Comparison of ENCODE assay signal across 27 cellular contexts in the genomic region with DNA sequence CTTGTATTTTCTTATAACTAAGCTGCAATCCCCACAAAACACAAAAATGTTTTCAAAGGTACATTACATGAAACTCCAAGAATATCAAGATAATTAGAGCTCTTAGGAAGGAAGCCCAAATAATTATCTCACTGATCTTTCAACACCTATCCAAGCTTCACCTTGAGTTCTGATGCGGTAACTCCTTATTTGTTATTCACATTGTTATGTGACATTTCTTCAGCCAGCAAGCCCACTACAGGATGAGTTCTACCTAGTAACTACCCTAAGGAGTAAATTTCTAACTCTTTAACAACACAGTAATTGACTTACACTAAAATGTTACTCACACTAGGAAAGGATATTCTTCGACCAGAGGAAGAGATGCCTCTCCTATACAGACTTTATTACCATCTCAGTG. TPM values are rescaled to one million over a fixed set of nuclear protein-coding genes. Genes with fewer than 3 reads are reported as not detected.
A peak's percentile ranks its signal among the peaks of the same experiment; 100 is the strongest.
DNase-seq lines count a peak whose midpoint lies in the region; ATAC-seq, FAIRE-seq and TF ChIP-seq lines count a peak whose summit lies in the region.
"Had no signal": no experiment of that assay in that cellular context is flagged by ENCODE, and none has a peak within 500 bp of the region (broad histone marks: within the 10 kb centered on the region; RNA-seq: fewer than 3 reads in every experiment).

No MANE protein-coding gene starts in this region.

- no peak overlapping the region; the same call in 1 of the 2 replicates for H3K27ac ChIP-seq in HUES6 (ENCODE audit: low read depth, low read length)
- H3K27ac ChIP-seq in H1 (ENCODE audit: low read depth, low read length): peak overlapping the region; percentile 61; the same call in 1 of the 2 replicates
- H3K27ac ChIP-seq in iPS-20b (ENCODE audit: low read length): peak overlapping the region; percentile 63
- H3K27ac ChIP-seq in thyroid gland: peak overlapping the region; percentile 40 to 69 (median 58)
- H3K27ac ChIP-seq: SJSA1 had no signal

- H3K79me2 ChIP-seq in H1 (ENCODE audit: control insufficient read depth in 1 of 2, insufficient read depth in 2 of 2, low read length in 2 of 2): peaks cover 0 to 84% of the 10 kb centered on the region in 2 experiments; a peak in 3 of 4 replicates

- H3K9ac ChIP-seq in HUES6 (ENCODE audit: low read length) (no peak overlapping the region), H1 (replicated peaks in 1 of 4; ENCODE audit: extremely low read depth in 1 of 4, low read depth in 3 of 4, low read length in 3 of 4) (peak overlapping the region in 1 of 4 experiments; percentile 8; a peak in 1 of 7 replicates), iPS-20b (ENCODE audit: low read depth, low read length) (peak overlapping the region; percentile 70; the same call in 1 of the 2 replicates)

- no peak overlapping the region for H2AFZ ChIP-seq in H1 (ENCODE audit: low read length)

- no peaks in the 10 kb centered on the region for H3K36me3 Mint-ChIP-seq in natural killer cell
- H3K36me3 Mint-ChIP-seq in activated T-cell treated with anti-CD3 and anti-CD28 coated beads, Interleukin-2, amount 50 U/mL, for 72 hours (ENCODE audit: insufficient read depth in 2 of 2): no peaks in the 10 kb centered on the region
- H3K36me3 Mint-ChIP-seq: CD4-positive, alpha-beta memory T cell; IgD-negative memory B cell had no signal

- H3K36me3 ChIP-seq in HUES6 (ENCODE audit: control insufficient read depth, insufficient read depth, low read length) (no peaks in the 10 kb centered on the region), H1 (ENCODE audit: control insufficient read depth in 2 of 4, insufficient read depth in 4 of 4, low read length in 3 of 4) (no peaks in the 10 kb centered on the region), iPS-20b (ENCODE audit: insufficient read depth, low read depth, low read length) (no peaks in the 10 kb centered on the region), thyroid gland (no peaks in the 10 kb centered on the region)
- H3K36me3 ChIP-seq: HAP-1, SJSA1 had no signal

- H3K4me2 ChIP-seq in H1 (ENCODE audit: insufficient read depth in 1 of 2, low read depth in 2 of 2, low read length in 2 of 2): peak overlapping the region; percentile 60 to 61

- DNase-seq in H1 (ENCODE audit: low read depth in 1 of 2, low spot score in 2 of 2): no peak
- no peak for DNase-seq in thyroid gland
- DNase-seq in cerebellar nuclear complex (lab: John Stamatoyannopoulos, UW): no peak
- no peak for DNase-seq in natural killer cell
- DNase-seq in activated T-cell treated with anti-CD3 and anti-CD28 coated beads, Interleukin-2, amount 50 U/mL, for 72 hours: no peak
- DNase-seq: C1 segment of cervical spinal cord; CD4-positive, alpha-beta memory T cell; COR-L47; HFFc6; NCI-H1092; NCI-H1417 treated with DMSO at 0.1 percent for 48 hours; NCI-H1694 treated with DMSO at 0.1 percent for 48 hours; NCI-H2081; NCI-H2171; NCI-H226; NCI-H510A; NCI-H69; Right ventricle myocardium superior; RPMI8226 had no signal

- no peaks in the 10 kb centered on the region for H4K20me1 ChIP-seq in H1 (replicated peaks in 1 of 2; ENCODE audit: control insufficient read depth in 1 of 2, insufficient read depth in 2 of 2, low read length in 2 of 2)

- peak overlapping the region; percentile 96 for H4K91ac ChIP-seq in H1 (replicated peaks; ENCODE audit: insufficient read length, low read length)

- FAIRE-seq in H1 (lab: Jason Lieb, UNC): peak; percentile 28
- FAIRE-seq: G401.6, HTR-8/SVneo had no signal

- H3K9me3 ChIP-seq in HUES6 (ENCODE audit: control insufficient read depth, insufficient read depth, low read depth, low read length) (no peaks in the 10 kb centered on the region), H1 (ENCODE audit: insufficient read depth in 2 of 2, low read depth in 1 of 2, low read length in 1 of 2) (no peaks in the 10 kb centered on the region), iPS-20b (ENCODE audit: insufficient read depth, low read depth, low read length) (no peaks in the 10 kb centered on the region), thyroid gland (no peaks in the 10 kb centered on the region)
- H3K9me3 ChIP-seq: HAP-1, SJSA1 had no signal

- TF ChIP-seq RAD21 in H1 (IDR thresholded peaks at IDR 0.05 in 1 of 2, conservative IDR thresholded peaks at IDR 0.05 in 1 of 2; ENCODE audit: low read depth in 2 of 2, low read length in 2 of 2): no peak

- no peaks in the 10 kb centered on the region for H3K4me1 Mint-ChIP-seq in natural killer cell
- peaks cover 6% of the 10 kb centered on the region for H3K4me1 Mint-ChIP-seq in activated T-cell treated with anti-CD3 and anti-CD28 coated beads, Interleukin-2, amount 50 U/mL, for 72 hours (ENCODE audit: low read depth)
- H3K4me1 Mint-ChIP-seq: CD4-positive, alpha-beta memory T cell had no signal

- no peak overlapping the region; the same call in 1 of the 2 replicates for H3K18ac ChIP-seq in H1 (ENCODE audit: extremely low read depth, low read length)

- H3K4me1 ChIP-seq in HUES6 (ENCODE audit: control insufficient read depth, insufficient read depth, low read length) (peaks cover 88% of the 10 kb centered on the region), H1 (replicated peaks in 1 of 4; ENCODE audit: control insufficient read depth in 3 of 4, insufficient read depth in 4 of 4, low read length in 3 of 4) (peaks cover 6 to 48% (median 28%) of the 10 kb centered on the region in 4 experiments; a peak in 5 of 7 replicates), iPS-20b (ENCODE audit: insufficient read depth, low read length) (peaks cover 80% of the 10 kb centered on the region), thyroid gland (peaks cover 63 to 76% of the 10 kb centered on the region in 2 donors)

- POLR2A ChIA-PET in H1 (lab: Charles Lee; ENCODE audit: partially characterized antibody): interaction anchor here (0.6 to 5.5 kb wide), 9 partner anchors 9 to 95 kb away, joined by 4 to 50 read pairs (median 5); a partner anchor contains a TSS

- ATAC-seq in natural killer cell (no peak), HG03196 (IDR thresholded peaks at IDR 0.05; ENCODE audit: unreplicated experiment) (no peak)
- no peak for ATAC-seq in activated T-cell treated with anti-CD3 and anti-CD28 coated beads, Interleukin-2, amount 50 U/mL, for 72 hours (replicated peaks in 1 of 2)

- H4K5ac ChIP-seq in H1 (ENCODE audit: insufficient read length, low read depth, low read length): peak overlapping the region; percentile 62

- peak overlapping the region; percentile 39 for H3K4me3 ChIP-seq in HUES6 (ENCODE audit: low read depth, low read length)
- H3K4me3 ChIP-seq in H1 (ENCODE audit: extremely low read depth in 1 of 4, insufficient read depth in 2 of 4, low read depth in 3 of 4, low read length in 4 of 4): peak overlapping the region in 2 of 4 experiments; percentile 3 to 50; a peak in 3 of 8 replicates
- peak overlapping the region; percentile 60 for H3K4me3 ChIP-seq in iPS-20b (ENCODE audit: low read length)
- H3K4me3 ChIP-seq in thyroid gland (replicated peaks in 1 of 3): no peak overlapping the region
- H3K4me3 ChIP-seq: HAP-1, SJSA1 had no signal

- no peak overlapping the region for H3K27ac Mint-ChIP-seq in natural killer cell
- no peak overlapping the region for H3K27ac Mint-ChIP-seq in activated T-cell treated with anti-CD3 and anti-CD28 coated beads, Interleukin-2, amount 50 U/mL, for 72 hours
- H3K27ac Mint-ChIP-seq: CD4-positive, alpha-beta memory T cell; HFFc6; IgD-negative memory B cell had no signal

- 0 out of 2 replicates have a peak, but pooled peaks cover 3% of the 10 kb centered on the region for H3K23me2 ChIP-seq in H1 (ENCODE audit: low read depth, low read length)

- no peak overlapping the region for H3K23ac ChIP-seq in H1 (ENCODE audit: insufficient read length)

- no peak overlapping the region for H2AK5ac ChIP-seq in H1 (ENCODE audit: low read depth, low read length)

- peaks cover 43 to 84% of the 10 kb centered on the region in 2 donors for H3K27me3 Mint-ChIP-seq in natural killer cell (ENCODE audit: low read depth in 2 of 2)
- peaks cover 69% of the 10 kb centered on the region for H3K27me3 Mint-ChIP-seq in activated T-cell treated with anti-CD3 and anti-CD28 coated beads, Interleukin-2, amount 50 U/mL, for 72 hours (ENCODE audit: low read depth)

- H3K79me1 ChIP-seq in H1 (ENCODE audit: low read depth, low read length): no peaks in the 10 kb centered on the region

- no peak overlapping the region for H3K56ac ChIP-seq in H1 (replicated peaks; ENCODE audit: insufficient read length, low read depth, low read length)

- intact Hi-C loops in thyroid gland (cut with DNase I) (no loop called here), natural killer cell (cut with micrococcal nuclease) (no loop called here)

- no peaks in the 10 kb centered on the region for H3K9me3 Mint-ChIP-seq in natural killer cell
- no peaks in the 10 kb centered on the region for H3K9me3 Mint-ChIP-seq in activated T-cell treated with anti-CD3 and anti-CD28 coated beads, Interleukin-2, amount 50 U/mL, for 72 hours
- H3K9me3 Mint-ChIP-seq: HFFc6, IgD-negative memory B cell had no signal

- H2BK20ac ChIP-seq in H1 (ENCODE audit: low read length): no peak overlapping the region

- H2BK15ac ChIP-seq in H1 (ENCODE audit: low read length): no peak overlapping the region

- H2BK120ac ChIP-seq in H1 (replicated peaks; ENCODE audit: low read depth, low read length): peak overlapping the region; percentile 16

- CTCF ChIA-PET in H1 (lab: Charles Lee; ENCODE audit: partially characterized antibody): interaction anchor here (0.7 to 5.5 kb wide), 8 partner anchors 8 to 144 kb away, joined by 3 to 31 read pairs (median 5); a partner anchor contains a TSS

- H2BK5ac ChIP-seq in H1 (ENCODE audit: low read depth, low read length): peak overlapping the region; percentile 53; the same call in 1 of the 2 replicates

- H4K8ac ChIP-seq in H1 (ENCODE audit: extremely low read depth, insufficient read depth, low read length): no peak overlapping the region

- no peak overlapping the region for H3K4ac ChIP-seq in H1 (replicated peaks; ENCODE audit: insufficient read length, low read depth, low read length)

- TF ChIP-seq CTCF in H1 (IDR thresholded peaks at IDR 0.05; ENCODE audit: control extremely low read depth in 1 of 3, insufficient read depth in 1 of 3, low read depth in 1 of 3, low read length in 3 of 3): no peak
- TF ChIP-seq CTCF in thyroid gland (IDR thresholded peaks at IDR 0.05): no peak
- no peak for TF ChIP-seq CTCF in natural killer cell (IDR thresholded peaks at IDR 0.05)

- no peaks in the 10 kb centered on the region for H3K27me3 ChIP-seq in HUES6 (ENCODE audit: control insufficient read depth, insufficient read depth, low read length)
- no peaks in the 10 kb centered on the region for H3K27me3 ChIP-seq in H1 (replicated peaks in 1 of 4; ENCODE audit: control insufficient read depth in 3 of 4, extremely low read depth in 1 of 4, insufficient read depth in 3 of 4, low read length in 3 of 4)
- H3K27me3 ChIP-seq in iPS-20b (ENCODE audit: insufficient read depth, low read length): no peaks in the 10 kb centered on the region
- no peaks in the 10 kb centered on the region for H3K27me3 ChIP-seq in thyroid gland
- H3K27me3 ChIP-seq: SJSA1 had no signal

- H3K14ac ChIP-seq in H1 (ENCODE audit: insufficient read length): no peak overlapping the region

- H3K4me3 Mint-ChIP-seq in natural killer cell: no peak overlapping the region
- no peak overlapping the region for H3K4me3 Mint-ChIP-seq in activated T-cell treated with anti-CD3 and anti-CD28 coated beads, Interleukin-2, amount 50 U/mL, for 72 hours
- H3K4me3 Mint-ChIP-seq: CD4-positive, alpha-beta memory T cell; HFFc6; IgD-negative memory B cell had no signal

- TF ChIP-seq POLR2A in H1 (IDR thresholded peaks at IDR 0.05; ENCODE audit: control extremely low read depth in 1 of 2, low read depth in 2 of 2, low read length in 2 of 2) (no peak), thyroid gland (IDR thresholded peaks at IDR 0.05) (no peak)

- TF ChIP-seq EP300 in H1 (IDR thresholded peaks at IDR 0.05; ENCODE audit: borderline replicate concordance in 1 of 2, low read depth in 2 of 2, low read length in 2 of 2): no peak

- no peak overlapping the region for H2BK12ac ChIP-seq in H1 (ENCODE audit: low read depth, low read length)

- WGBS in H1 (ENCODE audit: extremely low coverage in 1 of 2, insufficient coverage in 1 of 2, insufficient read length in 1 of 2, insufficient replicate concordance in 2 of 2, low coverage in 1 of 2, low lambda C conversion rate in 2 of 2, missing lambda C conversion rate in 1 of 2), 2 experiments: 5% methylated on average over 2 of the region's 2 CpGs; no CpG with 5 or more reads in 1 of the 2 experiments
- WGBS in thyroid gland, 2 donors: 53 to 57% methylated on average over 2 of the region's 2 CpGs

RNA-seq across cellular contexts. Expression of a gene that starts 9.9 kb away (rescaled TPM):
- 232 and 237 TPM in 2 replicates for total RNA-seq in H1 (2021; fragmentation: NEBNext Ultra II Directional; extraction: Animal tissue kit (Norgen Biotek cat#: 25700))
- 77.0 and 93.2 TPM in 2 replicates for polyA plus RNA-seq in H1 (2011; rRNA removed)
- 72.8 TPM for polyA plus RNA-seq in H1 (2011; cell fraction: cytosol; rRNA removed)
- 59.1 TPM for polyA plus RNA-seq in H1 (2011; cell fraction: nucleus; rRNA removed)
- 99.2 to 116 TPM (median 108 TPM) in 4 replicates for polyA plus RNA-seq in H1 (2012, experiment 1 of 2)
- polyA plus RNA-seq in H1 (2012, experiment 2 of 2): 69.6 TPM
- polyA plus RNA-seq in H1 (2013, experiment 1 of 2): 88.5 TPM
- 92.9 TPM for polyA plus RNA-seq in H1 (2013, experiment 2 of 2)
- polyA minus RNA-seq in H1 (2011; rRNA and poly(A)+ RNA removed): 505 and 571 TPM in 2 replicates
- 196 TPM for polyA minus RNA-seq in H1 (2011; cell fraction: cytosol; rRNA and poly(A)+ RNA removed)
- 104 TPM for polyA minus RNA-seq in H1 (2011; cell fraction: nucleus; rRNA and poly(A)+ RNA removed)
- total RNA-seq in thyroid gland (10 to 100 TPM; 15.3 to 25.0 (median 19.3) TPM), natural killer cell (under 1 TPM; 0.07 to 0.75 (median 0.49) TPM)
- total RNA-seq in activated T-cell treated with anti-CD3 and anti-CD28 coated beads, Interleukin-2, amount 50 U/mL, for 72 hours: 1 to 10 TPM; 2.9 to 4.0 TPM
- polyA plus RNA-seq: CD4-positive, alpha-beta memory T cell had no signal

RNA-seq across cellular contexts. Expression of a gene that starts 15.7 kb away (rescaled TPM):
- 11.4 and 11.5 TPM in 2 replicates for total RNA-seq in H1 (2021; fragmentation: NEBNext Ultra II Directional; extraction: Animal tissue kit (Norgen Biotek cat#: 25700))
- 7.8 and 8.7 TPM in 2 replicates for polyA plus RNA-seq in H1 (2011; rRNA removed)
- 4.7 TPM for polyA plus RNA-seq in H1 (2011; cell fraction: cytosol; rRNA removed)
- polyA plus RNA-seq in H1 (2011; cell fraction: nucleus; rRNA removed): 5.7 TPM
- 5.8 to 9.0 TPM (median 7.0 TPM) in 4 replicates for polyA plus RNA-seq in H1 (2012, experiment 1 of 2)
- 6.6 TPM for polyA plus RNA-seq in H1 (2012, experiment 2 of 2)
- polyA plus RNA-seq in H1 (2013, experiment 1 of 2): 15.9 TPM
- 14.8 TPM for polyA plus RNA-seq in H1 (2013, experiment 2 of 2)
- 5.5 and 6.7 TPM in 2 replicates for polyA minus RNA-seq in H1 (2011; rRNA and poly(A)+ RNA removed)
- polyA minus RNA-seq in H1 (2011; cell fraction: cytosol; rRNA and poly(A)+ RNA removed): 14.4 TPM
- 5.1 TPM for polyA minus RNA-seq in H1 (2011; cell fraction: nucleus; rRNA and poly(A)+ RNA removed)
- total RNA-seq in thyroid gland: 10 to 100 TPM; 40.7 to 64.3 (median 50.2) TPM
- not detected for total RNA-seq in natural killer cell
- total RNA-seq in activated T-cell treated with anti-CD3 and anti-CD28 coated beads, Interleukin-2, amount 50 U/mL, for 72 hours: not detected
- total RNA-seq: CD4-positive, alpha-beta memory T cell had no signal
- polyA plus RNA-seq: CD4-positive, alpha-beta memory T cell had no signal

Comparison
In these comparisons a context has a peak if more than half of its experiments do, and no peak if none do; other contexts are left out.
1. H3K4me3 ChIP-seq: peak in HUES6 (single experiment) and iPS-20b (single experiment); none in thyroid gland (0 of 3).
2. RNA of a gene that starts 15.7 kb away (total RNA-seq): 40.7 to 64.3 TPM in thyroid gland and 11.4 to 11.5 TPM in H1; not detected in activated T-cell treated with anti-CD3 and anti-CD28 coated beads, Interleukin-2, amount 50 U/mL, for 72 hours and not detected in natural killer cell; every median in the first group is over 10 times any median in the second.